In genomic region chr15:55277116-55277564, GRCh38 we compare ENCODE assay signal across 8 cellular contexts. TPM values are rescaled to one million over a fixed set of nuclear protein-coding genes. Genes with fewer than 3 reads are reported as not detected.
DNase-seq lines count a peak whose midpoint lies in the region; ATAC-seq and TF ChIP-seq lines count a peak whose summit lies in the region.
"Had no signal": no experiment of that assay in that cellular context is flagged by ENCODE, and none has a peak within 500 bp of the region (broad histone marks: within the 10 kb centered on the region; RNA-seq: fewer than 3 reads in every experiment).

No MANE protein-coding gene starts in this region.

- H3K4me3 Mint-ChIP-seq in activated B cell treated with CpG ODN at 0.5 μM for 24 hours (peak overlapping the region; percentile 29), memory B cell (peak overlapping the region; percentile 13)
- H3K4me3 Mint-ChIP-seq: nephron had no signal

- TF ChIP-seq CTCF in activated B cell treated with CpG ODN at 0.5 μM for 24 hours (IDR thresholded peaks at IDR 0.05) = no peak

- CTCF ChIA-PET in activated B cell treated with CpG ODN at 0.5 μM for 24 hours (lab: Charles Lee) = interaction anchor here (2.0 kb wide), 1 partner anchor 10 kb away, joined by 5 read pairs; no protein-coding TSS in a partner anchor

- peaks cover 3% of the 10 kb centered on the region for H3K36me3 Mint-ChIP-seq in activated B cell treated with CpG ODN at 0.5 μM for 24 hours (ENCODE audit: low read depth)
- H3K36me3 Mint-ChIP-seq in memory B cell = peaks cover 3% of the 10 kb centered on the region

- no peaks in the 10 kb centered on the region for H3K9me3 Mint-ChIP-seq in activated B cell treated with CpG ODN at 0.5 μM for 24 hours
- H3K9me3 Mint-ChIP-seq in memory B cell = no peaks in the 10 kb centered on the region

- peaks cover 69% of the 10 kb centered on the region for H3K4me1 Mint-ChIP-seq in activated B cell treated with CpG ODN at 0.5 μM for 24 hours
- H3K4me1 Mint-ChIP-seq in memory B cell = peaks cover 34% of the 10 kb centered on the region
- H3K4me1 Mint-ChIP-seq: nephron had no signal

- ATAC-seq in GM19372 (IDR thresholded peaks at IDR 0.05; ENCODE audit: low read depth, unreplicated experiment) (peak; percentile 45), HG03108 (IDR thresholded peaks at IDR 0.05; ENCODE audit: unreplicated experiment) (peak; percentile 43), activated B cell treated with CpG ODN at 0.5 μM for 24 hours (ENCODE audit: low read depth) (peak; percentile 67), memory B cell (ENCODE audit: low read depth) (peak; percentile 32), Right ventricle myocardium superior (ENCODE audit: poor library complexity) (no peak)

- H3K27me3 Mint-ChIP-seq in activated B cell treated with CpG ODN at 0.5 μM for 24 hours (no peaks in the 10 kb centered on the region), memory B cell (no peaks in the 10 kb centered on the region)

- DNase-seq in activated B cell treated with CpG ODN at 0.5 μM for 24 hours (no peak), memory B cell (ENCODE audit: low spot score in 2 of 2) (no peak), ecto neural progenitor cell (ENCODE audit: low spot score) (no peak), Right ventricle myocardium superior (no peak), NCI-H1930 (lab: John Stamatoyannopoulos, UW) (no peak)

- intact Hi-C loops in activated B cell treated with CpG ODN at 0.5 μM for 24 hours (cut with micrococcal nuclease) (loop anchor here (1.0 kb wide), 2 partner anchors 10 to 12 kb away; partner anchors contain the start of gene RAB27A), Right ventricle myocardium superior (cut with DNase I) (no loop called here)

- POLR2A ChIA-PET in activated B cell treated with CpG ODN at 0.5 μM for 24 hours (lab: Charles Lee) = interaction anchor here (0.6 to 2.7 kb wide), 4 partner anchors 9 to 60 kb away, joined by 4 to 13 read pairs (median 4); partner anchors contain the start of genes PIGB and PIGBOS1

- H3K27ac Mint-ChIP-seq in activated B cell treated with CpG ODN at 0.5 μM for 24 hours (peak overlapping the region; percentile 76), memory B cell (peak overlapping the region; percentile 83)
- H3K27ac Mint-ChIP-seq: nephron had no signal

RNA-seq across cellular contexts. Expression of gene RAB27A, which starts 12.5 kb away (rescaled TPM):
- total RNA-seq in activated B cell treated with CpG ODN at 0.5 μM for 24 hours (26.7 and 28.6 TPM in 2 replicates), Right ventricle myocardium superior (4.8 TPM)

RNA-seq across cellular contexts. Expression of gene PIGBOS1, which starts 41.8 kb away (rescaled TPM):
- total RNA-seq in activated B cell treated with CpG ODN at 0.5 μM for 24 hours = 10.7 and 12.6 TPM in 2 replicates
- total RNA-seq in Right ventricle myocardium superior = 6.6 TPM

RNA-seq across cellular contexts. Expression of gene PIGB, which starts 41.9 kb away (rescaled TPM):
- total RNA-seq in activated B cell treated with CpG ODN at 0.5 μM for 24 hours (29.8 and 31.2 TPM in 2 replicates), Right ventricle myocardium superior (3.5 TPM)
